In genomic region chr12:50283230-50283923, GRCh38 we compare ENCODE assay signal across 8 cellular contexts. TPM values are rescaled to one million over a fixed set of nuclear protein-coding genes. Genes with fewer than 3 reads are reported as not detected.
A peak's percentile ranks its signal among the peaks of the same experiment; 100 is the strongest.
DNase-seq lines count a peak whose midpoint lies in the region; ATAC-seq and TF ChIP-seq lines count a peak whose summit lies in the region.

LIMA1 (minus strand) TSS chr12:50283520; CDS start chr12:50248751, 34,769 bp downstream.

- TF ChIP-seq CTCF in activated B cell treated with CpG ODN at 0.5 μM for 24 hours (IDR thresholded peaks at IDR 0.05) = no peak
- peak in 6 of 11 experiments; percentile 10 to 70 (median 52) for TF ChIP-seq CTCF in spleen (IDR thresholded peaks at IDR 0.05 in 8 of 11, conservative IDR thresholded peaks at IDR 0.05 in 3 of 11)

- H3K4me3 ChIP-seq in ACC112 (ENCODE audit: low read depth, low read length) = peak within 1 kb of the TSS; percentile 86
- H3K4me3 ChIP-seq in spleen = peak within 1 kb of the TSS; percentile 64 to 90 (median 86)

- H3K27me3 Mint-ChIP-seq in activated B cell treated with CpG ODN at 0.5 μM for 24 hours (no peaks in the 10 kb centered on the region), immature natural killer cell (ENCODE audit: low read depth in 3 of 3) (peaks cover 0 to 3% (median 3%) of the 10 kb centered on the region in 3 donors)

- H3K9me3 ChIP-seq in spleen = no peaks in the 10 kb centered on the region

- 0% methylated on average over 42 to 52 of the region's 52 CpGs for WGBS in spleen, 5 donors

- H3K9me3 Mint-ChIP-seq in activated B cell treated with CpG ODN at 0.5 μM for 24 hours = no peaks in the 10 kb centered on the region
- H3K9me3 Mint-ChIP-seq in immature natural killer cell = no peaks in the 10 kb centered on the region

- H3K27ac Mint-ChIP-seq in activated B cell treated with CpG ODN at 0.5 μM for 24 hours (peak within 1 kb of the TSS; percentile 71), immature natural killer cell (peak within 1 kb of the TSS; percentile 50 to 87 (median 74))

- H3K4me1 Mint-ChIP-seq in activated B cell treated with CpG ODN at 0.5 μM for 24 hours = peaks cover 17% of the 10 kb centered on the region
- H3K4me1 Mint-ChIP-seq in immature natural killer cell = peaks cover 14 to 15% of the 10 kb centered on the region in 2 donors

- H3K27me3 ChIP-seq in ACC112 (ENCODE audit: insufficient read depth, low read length) (no peaks in the 10 kb centered on the region), spleen (replicated peaks in 1 of 7) (no peaks in the 10 kb centered on the region)

- DNase-seq in NCI-H2227 treated with DMSO at 0.1 percent for 48 hours (lab: John Stamatoyannopoulos, UW) = peak; percentile 70
- peak; percentile 95 for DNase-seq in activated B cell treated with CpG ODN at 0.5 μM for 24 hours
- DNase-seq in caudate nucleus (lab: John Stamatoyannopoulos, UW) = peak in 60 of 61 donors; percentile 8 to 93 (median 80)
- peak; percentile 81 to 86 (median 85) for DNase-seq in immature natural killer cell
- DNase-seq in spleen = peak; percentile 96

- CTCF ChIA-PET in activated B cell treated with CpG ODN at 0.5 μM for 24 hours (lab: Charles Lee) = interaction anchor here (0.8 kb wide), 1 partner anchor 108 kb away, joined by 4 read pairs; no protein-coding TSS in a partner anchor

- no peaks in the 10 kb centered on the region for H3K36me3 Mint-ChIP-seq in activated B cell treated with CpG ODN at 0.5 μM for 24 hours (ENCODE audit: low read depth)
- no peaks in the 10 kb centered on the region for H3K36me3 Mint-ChIP-seq in immature natural killer cell

- H3K4me3 Mint-ChIP-seq in activated B cell treated with CpG ODN at 0.5 μM for 24 hours (peak within 1 kb of the TSS; percentile 91), immature natural killer cell (peak within 1 kb of the TSS; percentile 89 to 96 (median 95))

- peaks cover 14% of the 10 kb centered on the region for H3K79me2 ChIP-seq in ACC112 (ENCODE audit: control insufficient read depth, insufficient read depth, low read length, unreplicated experiment)

- H3K4me1 ChIP-seq in ACC112 (ENCODE audit: control insufficient read depth, insufficient read depth, low read length, unreplicated experiment) = peaks cover 13% of the 10 kb centered on the region
- peaks cover 8 to 50% (median 30%) of the 10 kb centered on the region in 6 donors for H3K4me1 ChIP-seq in spleen

- POLR2A ChIA-PET in activated B cell treated with CpG ODN at 0.5 μM for 24 hours (lab: Charles Lee) = interaction anchor here (0.5 to 1.5 kb wide), 9 partner anchors 31 to 1152 kb away, joined by 3 to 9 read pairs (median 4); partner anchors contain the start of genes PRPF40B, SMARCD1 and TUBA1B

- H3K27ac ChIP-seq in ACC112 (ENCODE audit: low read depth, low read length) (peak within 1 kb of the TSS; percentile 16; the same call in 1 of the 2 replicates), caudate nucleus (ENCODE audit: low read depth, low read length) (peak within 1 kb of the TSS; percentile 84), spleen (peak within 1 kb of the TSS; percentile 74 to 87 (median 85))

- peak in 2 of 3 donors; percentile 23 to 43 for TF ChIP-seq POLR2A in spleen (IDR thresholded peaks at IDR 0.05)

- intact Hi-C loops in activated B cell treated with CpG ODN at 0.5 μM for 24 hours (cut with micrococcal nuclease) (loop anchor here (2.0 to 10.0 kb wide), 4 partner anchors 27 to 119 kb away; partner anchors contain the start of genes CERS5 and LARP4), spleen (cut with DNase I; ENCODE audit: low total_unique reads) (no loop called here)

- H3K36me3 ChIP-seq in ACC112 (ENCODE audit: insufficient read depth, low read length) (no peaks in the 10 kb centered on the region), spleen (no peaks in the 10 kb centered on the region)

- H2AFZ ChIP-seq in ACC112 (ENCODE audit: low read length, unreplicated experiment) = peak within 1 kb of the TSS; percentile 95

- ATAC-seq in GM18907 (IDR thresholded peaks at IDR 0.05; ENCODE audit: unreplicated experiment) (peak; percentile 84), HG03139 (IDR thresholded peaks at IDR 0.05; ENCODE audit: unreplicated experiment) (peak; percentile 91), activated B cell treated with CpG ODN at 0.5 μM for 24 hours (ENCODE audit: low read depth) (peak; percentile 97)

RNA-seq across cellular contexts. Expression of gene LIMA1, which starts in this region (rescaled TPM):
- total RNA-seq in activated B cell treated with CpG ODN at 0.5 μM for 24 hours (5.7 and 6.7 TPM in 2 replicates), spleen (100 to 1,000 TPM in 1 of 7 donors, 10 to 100 TPM in 6; 59.5 to 102 (median 64.3) TPM)
- polyA plus RNA-seq in immature natural killer cell (10 to 100 TPM in 1 of 3 donors, 1 to 10 TPM in 2; 4.8 to 10.0 (median 7.0) TPM), spleen (10 to 100 TPM; 15.3 to 45.1 (median 22.7) TPM)

Comparison
In these comparisons a context has a peak if more than half of its experiments do, and no peak if none do; other contexts are left out.
1. Peak in every context shown above with its lines: DNase-seq, ATAC-seq, H3K4me3 ChIP-seq and H3K27ac ChIP-seq.
2. H3K27ac ChIP-seq: peak in every context shown above with its lines; median percentile 85 in spleen; 84 in caudate nucleus; 16 in ACC112.